ENCODE assay signal across 26 cellular contexts in genomic region chr3:197514786-197515090, GRCh38. TPM values are rescaled to one million over a fixed set of nuclear protein-coding genes. Genes with fewer than 3 reads are reported as not detected.
DNase-seq lines count a peak whose midpoint lies in the region; ATAC-seq and TF ChIP-seq lines count a peak whose summit lies in the region.
"Had no signal": no experiment of that assay in that cellular context is flagged by ENCODE, and none has a peak within 500 bp of the region (broad histone marks: within the 10 kb centered on the region; RNA-seq: fewer than 3 reads in every experiment).

No MANE protein-coding gene starts in this region.

- H3K4me3 Mint-ChIP-seq in activated CD8-positive, alpha-beta memory T cell treated with anti-CD3 and anti-CD28 coated beads, Interleukin-2, amount 10 ng/mL, durations not matched to agents 7 days and 5 days, result no peak overlapping the region
- H3K4me3 Mint-ChIP-seq: activated B cell treated with CpG ODN at 0.5 μM for 24 hours had no signal

- H3K9me3 ChIP-seq in SK-N-MC (ENCODE audit: low read depth, low read length) (no peaks in the 10 kb centered on the region), esophagus (ENCODE audit: control insufficient read depth in 2 of 2, insufficient read depth in 1 of 2, low read depth in 1 of 2, low read length in 1 of 2) (no peaks in the 10 kb centered on the region), spleen (no peaks in the 10 kb centered on the region)
- H3K9me3 ChIP-seq: BE2C, Caco-2, psoas muscle, uterus had no signal

- H3K4me1 ChIP-seq in esophagus (ENCODE audit: control insufficient read depth in 2 of 2, insufficient read depth in 2 of 2, low read length in 1 of 2), result peaks cover 0 to 29% of the 10 kb centered on the region in 2 donors
- peaks cover 0 to 15% (median 11%) of the 10 kb centered on the region in 6 donors for H3K4me1 ChIP-seq in spleen
- H3K4me1 ChIP-seq: psoas muscle, uterus had no signal

- 54 to 79% methylated on average over 6 of the region's 6 CpGs for WGBS in esophagus, 2 donors
- 79 to 90% (median 80%) methylated on average over 6 of the region's 6 CpGs for WGBS in spleen, 5 donors

- no peak for TF ChIP-seq CTCF in spleen (IDR thresholded peaks at IDR 0.05 in 8 of 11, conservative IDR thresholded peaks at IDR 0.05 in 3 of 11)

- peaks cover 3% of the 10 kb centered on the region for H3K9me3 Mint-ChIP-seq in activated CD8-positive, alpha-beta memory T cell treated with anti-CD3 and anti-CD28 coated beads, Interleukin-2, amount 10 ng/mL, durations not matched to agents 7 days and 5 days (ENCODE audit: low read depth)

- no peaks in the 10 kb centered on the region for H3K27me3 ChIP-seq in esophagus (ENCODE audit: control insufficient read depth in 1 of 2, insufficient read depth in 2 of 2, low read length in 2 of 2)
- peaks cover 0 to 4% (median 0%) of the 10 kb centered on the region in 7 donors for H3K27me3 ChIP-seq in spleen (replicated peaks in 1 of 7)
- H3K27me3 ChIP-seq: BE2C, cardiac muscle cell, uterus had no signal

- CTCF ChIA-PET in activated CD8-positive, alpha-beta memory T cell treated with anti-CD3 and anti-CD28 coated beads, Interleukin-2, amount 10 ng/mL, durations not matched to agents 7 days and 5 days (lab: Charles Lee), result interaction anchor here (0.9 to 1.2 kb wide), 2 partner anchors 11 to 290 kb away, joined by 3 to 4 read pairs; no protein-coding TSS in a partner anchor

- H3K36me3 ChIP-seq in SK-N-MC (ENCODE audit: insufficient read depth, low read length) (no peaks in the 10 kb centered on the region), esophagus (ENCODE audit: control insufficient read depth in 2 of 2, insufficient read depth in 2 of 2, low read length in 1 of 2) (peaks cover 0 to 19% of the 10 kb centered on the region in 2 donors), spleen (peaks cover 0 to 60% (median 4%) of the 10 kb centered on the region in 6 donors)
- H3K36me3 ChIP-seq: cardiac muscle cell, uterus had no signal

- no peak overlapping the region for H3K27ac ChIP-seq in SK-N-MC
- peak overlapping the region; percentile 53 to 73 for H3K27ac ChIP-seq in esophagus (ENCODE audit: low read depth in 2 of 2, low read length in 1 of 2)
- H3K27ac ChIP-seq in spleen, result no peak overlapping the region
- H3K27ac ChIP-seq: cardiac muscle cell, coronary artery, KMS-11, psoas muscle, uterus had no signal

- peak overlapping the region; percentile 13 for H3K27ac Mint-ChIP-seq in activated CD8-positive, alpha-beta memory T cell treated with anti-CD3 and anti-CD28 coated beads, Interleukin-2, amount 10 ng/mL, durations not matched to agents 7 days and 5 days
- H3K27ac Mint-ChIP-seq: activated B cell treated with CpG ODN at 0.5 μM for 24 hours had no signal

- peaks cover 15% of the 10 kb centered on the region for H3K4me1 Mint-ChIP-seq in activated CD8-positive, alpha-beta memory T cell treated with anti-CD3 and anti-CD28 coated beads, Interleukin-2, amount 10 ng/mL, durations not matched to agents 7 days and 5 days

- ATAC-seq in activated CD8-positive, alpha-beta memory T cell treated with anti-CD3 and anti-CD28 coated beads, Interleukin-2, amount 10 ng/mL, durations not matched to agents 7 days and 5 days, result no peak
- ATAC-seq in HG03439 (IDR thresholded peaks at IDR 0.05; ENCODE audit: unreplicated experiment), result no peak
- ATAC-seq: psoas muscle had no signal

- H3K27me3 Mint-ChIP-seq in activated CD8-positive, alpha-beta memory T cell treated with anti-CD3 and anti-CD28 coated beads, Interleukin-2, amount 10 ng/mL, durations not matched to agents 7 days and 5 days, result no peaks in the 10 kb centered on the region
- H3K27me3 Mint-ChIP-seq: activated B cell treated with CpG ODN at 0.5 μM for 24 hours had no signal

- peaks cover 32% of the 10 kb centered on the region for H3K36me3 Mint-ChIP-seq in activated CD8-positive, alpha-beta memory T cell treated with anti-CD3 and anti-CD28 coated beads, Interleukin-2, amount 10 ng/mL, durations not matched to agents 7 days and 5 days

- intact Hi-C loops in spleen (cut with DNase I; ENCODE audit: low total_unique reads), result no loop called here

- peak overlapping the region; percentile 19 for H3K9ac ChIP-seq in SK-N-MC (ENCODE audit: insufficient read length)
- H3K9ac ChIP-seq: KMS-11 had no signal

- TF ChIP-seq POLR2A in spleen (IDR thresholded peaks at IDR 0.05), result no peak

- H3K4me3 ChIP-seq in SK-N-MC (no peak overlapping the region), esophagus (ENCODE audit: low read depth in 1 of 2, low read length in 2 of 2) (no peak overlapping the region), spleen (no peak overlapping the region)
- H3K4me3 ChIP-seq: cardiac muscle cell, coronary artery, lung, psoas muscle, uterus had no signal

- no peak for DNase-seq in activated CD8-positive, alpha-beta memory T cell treated with anti-CD3 and anti-CD28 coated beads, Interleukin-2, amount 10 ng/mL, durations not matched to agents 7 days and 5 days
- no peak for DNase-seq in activated CD8-positive, alpha-beta memory T cell treated with anti-CD3 and anti-CD28 coated beads, Interleukin-2, amount 50 U/mL, for 48 hours
- DNase-seq in SK-N-MC (ENCODE audit: low read depth, low spot score), result no peak
- DNase-seq in spleen, result peak; percentile 38
- no peak for DNase-seq in H4 (ENCODE audit: low spot score)
- no peak for DNase-seq in NCI-H2107 (lab: John Stamatoyannopoulos, UW)
- DNase-seq: activated B cell treated with CpG ODN at 0.5 μM for 24 hours; activated CD4-positive, alpha-beta T cell treated with anti-CD3 and anti-CD28 coated beads, Interleukin-2, amount 50 U/mL, for 48 hours; activated naive CD4-positive, alpha-beta T cell treated with Interleukin-2 at 50 U/mL for 16 hours; activated T-cell treated with anti-CD3 and anti-CD28 coated beads for 4 hours; anterior cingulate cortex; BE2C; Caco-2; DMS79; GF-D8; NCI-H1436 treated with DMSO at 0.1 percent for 48 hours; NCI-H2171; NCI-H524; psoas muscle; uterus had no signal

RNA-seq across cellular contexts. Expression of gene BDH1, which starts 41.0 kb away (rescaled TPM):
- 10 to 100 TPM; 75.8 to 80.9 TPM for total RNA-seq in activated CD8-positive, alpha-beta memory T cell treated with anti-CD3 and anti-CD28 coated beads, Interleukin-2, amount 10 ng/mL, durations not matched to agents 7 days and 5 days
- polyA plus RNA-seq in esophagus (10 to 100 TPM; 49.5 to 59.9 TPM), spleen (10 to 100 TPM; 14.3 to 17.7 (median 17.3) TPM)
- 10 to 100 TPM; 11.5 to 24.6 (median 17.8) TPM for total RNA-seq in spleen
- total RNA-seq in H4 (2014; rRNA removed; shearing (Covaris generic)), result 4.9 and 9.4 TPM in 2 replicates

Comparison
In these comparisons a context has a peak if more than half of its experiments do, and no peak if none do; other contexts are left out.
1. H3K27ac ChIP-seq: peak in esophagus (2 of 2); none in SK-N-MC (single experiment) and spleen (0 of 8).